Comparison of ENCODE assay signal across 17 cellular contexts in genomic region chr7:12709731-12710502, GRCh38. TPM values are rescaled to one million over a fixed set of nuclear protein-coding genes. Genes with fewer than 3 reads are reported as not detected.
DNase-seq lines count a peak whose midpoint lies in the region; ATAC-seq and TF ChIP-seq lines count a peak whose summit lies in the region.
"Had no signal": no experiment of that assay in that cellular context is flagged by ENCODE, and none has a peak within 500 bp of the region (broad histone marks: within the 10 kb centered on the region; RNA-seq: fewer than 3 reads in every experiment).

No MANE protein-coding gene starts in this region.

- no peak for ATAC-seq in activated naive CD8-positive, alpha-beta T cell treated with anti-CD3 and anti-CD28 coated beads, Interleukin-2, amount 50 U/mL, for 24 hours
- ATAC-seq in HG03520 (IDR thresholded peaks at IDR 0.05; ENCODE audit: unreplicated experiment) = no peak
- ATAC-seq: activated CD8-positive, alpha-beta T cell treated with anti-CD3 and anti-CD28 coated beads, Interleukin-2, amount 10 ng/mL, durations not matched to agents 7 days and 5 days; K562 had no signal

- no peaks in the 10 kb centered on the region for H3K36me3 Mint-ChIP-seq in mesothelial cell of epicardium
- H3K36me3 Mint-ChIP-seq in activated naive CD8-positive, alpha-beta T cell treated with anti-CD3 and anti-CD28 coated beads, Interleukin-2, amount 50 U/mL, for 24 hours (ENCODE audit: low read depth) = peaks cover 1% of the 10 kb centered on the region
- H3K36me3 Mint-ChIP-seq: brain had no signal

- DNase-seq in A172 (ENCODE audit: low spot score) (peak; percentile 51), HS-5 (ENCODE audit: low read depth) (peak; percentile 82), cardiac fibroblast (ENCODE audit: low read depth in 2 of 2) (peak; percentile 51 to 77), mesothelial cell of epicardium (ENCODE audit: low spot score in 2 of 2, unreplicated experiment in 2 of 2) (no peak), COR-L47 (lab: John Stamatoyannopoulos, UW) (no peak)
- DNase-seq in activated naive CD8-positive, alpha-beta T cell treated with anti-CD3 and anti-CD28 coated beads, Interleukin-2, amount 50 U/mL, for 24 hours = no peak
- no peak for DNase-seq in stimulated activated CD4-positive, alpha-beta T cell treated with anti-CD3 and anti-CD28 coated beads, Interleukin-4, amount 100 ng/mL, for 4 hours
- DNase-seq: activated CD8-positive, alpha-beta T cell treated with anti-CD3 and anti-CD28 coated beads, Interleukin-2, amount 10 ng/mL, durations not matched to agents 7 days and 5 days; activated effector memory CD4-positive, alpha-beta T cell treated with Interleukin-2 at 50 U/mL for 16 hours; effector memory CD4-positive, alpha-beta T cell; hypothalamus; left ventricle myocardium inferior; NCI-H187; Right ventricle myocardium superior had no signal

- H3K4me3 Mint-ChIP-seq in mesothelial cell of epicardium = no peak overlapping the region
- no peak overlapping the region for H3K4me3 Mint-ChIP-seq in activated naive CD8-positive, alpha-beta T cell treated with anti-CD3 and anti-CD28 coated beads, Interleukin-2, amount 50 U/mL, for 24 hours
- H3K4me3 Mint-ChIP-seq: activated CD8-positive, alpha-beta T cell treated with anti-CD3 and anti-CD28 coated beads, Interleukin-2, amount 10 ng/mL, durations not matched to agents 7 days and 5 days; brain had no signal

- peaks cover 21% of the 10 kb centered on the region for H3K4me1 Mint-ChIP-seq in mesothelial cell of epicardium
- H3K4me1 Mint-ChIP-seq in activated naive CD8-positive, alpha-beta T cell treated with anti-CD3 and anti-CD28 coated beads, Interleukin-2, amount 50 U/mL, for 24 hours = peaks cover 6% of the 10 kb centered on the region

- H3K27me3 Mint-ChIP-seq in mesothelial cell of epicardium (ENCODE audit: low read depth) = no peaks in the 10 kb centered on the region
- no peaks in the 10 kb centered on the region for H3K27me3 Mint-ChIP-seq in activated naive CD8-positive, alpha-beta T cell treated with anti-CD3 and anti-CD28 coated beads, Interleukin-2, amount 50 U/mL, for 24 hours
- H3K27me3 Mint-ChIP-seq: brain had no signal

- no peak for TF ChIP-seq CTCF in cardiac fibroblast (IDR thresholded peaks at IDR 0.05; ENCODE audit: low read depth, low read length)
- no peak for TF ChIP-seq CTCF in mesothelial cell of epicardium (IDR thresholded peaks at IDR 0.05; ENCODE audit: unreplicated experiment)

- H3K9me3 Mint-ChIP-seq in mesothelial cell of epicardium = no peaks in the 10 kb centered on the region
- no peaks in the 10 kb centered on the region for H3K9me3 Mint-ChIP-seq in activated naive CD8-positive, alpha-beta T cell treated with anti-CD3 and anti-CD28 coated beads, Interleukin-2, amount 50 U/mL, for 24 hours

- H3K4me3 ChIP-seq in cardiac fibroblast (replicated peaks in 1 of 2; ENCODE audit: low read depth in 2 of 2, low read length in 2 of 2) = no peak overlapping the region
- H3K4me3 ChIP-seq: K562, left ventricle myocardium inferior had no signal

- peak overlapping the region; percentile 47 for H3K27ac Mint-ChIP-seq in mesothelial cell of epicardium
- H3K27ac Mint-ChIP-seq in activated naive CD8-positive, alpha-beta T cell treated with anti-CD3 and anti-CD28 coated beads, Interleukin-2, amount 50 U/mL, for 24 hours = no peak overlapping the region
- H3K27ac Mint-ChIP-seq: activated CD8-positive, alpha-beta T cell treated with anti-CD3 and anti-CD28 coated beads, Interleukin-2, amount 10 ng/mL, durations not matched to agents 7 days and 5 days had no signal

RNA-seq across cellular contexts. Expression of gene ARL4A, which starts 22.5 kb away (rescaled TPM):
- 53.5 and 62.1 TPM in 2 replicates for total RNA-seq in A172 (2014; rRNA removed; shearing (Covaris generic))
- 59.0 to 64.7 TPM (median 62.5 TPM) in 3 replicates for total RNA-seq in mesothelial cell of epicardium

Comparison
In these comparisons a context has a peak if more than half of its experiments do, and no peak if none do; other contexts are left out.
1. DNase-seq: peak in A172 (single experiment), HS-5 (single experiment) and cardiac fibroblast (2 of 2); none in mesothelial cell of epicardium (0 of 2), COR-L47 (single experiment), activated naive CD8-positive, alpha-beta T cell treated with anti-CD3 and anti-CD28 coated beads, Interleukin-2, amount 50 U/mL, for 24 hours (single experiment) and stimulated activated CD4-positive, alpha-beta T cell treated with anti-CD3 and anti-CD28 coated beads, Interleukin-4, amount 100 ng/mL, for 4 hours (0 of 2).